Comparison of ENCODE assay signal across 14 cellular contexts in genomic region chr2:6353669-6354068, GRCh38.
DNase-seq lines count a peak whose midpoint lies in the region; ATAC-seq and TF ChIP-seq lines count a peak whose summit lies in the region.
"Had no signal": no experiment of that assay in that cellular context is flagged by ENCODE, and none has a peak within 500 bp of the region (broad histone marks: within the 10 kb centered on the region; RNA-seq: fewer than 3 reads in every experiment).

No MANE protein-coding gene starts in this region.

- peak; percentile 33 for ATAC-seq in GM19397 (IDR thresholded peaks at IDR 0.05; ENCODE audit: unreplicated experiment)
- peak; percentile 50 for ATAC-seq in HG02840 (IDR thresholded peaks at IDR 0.05; ENCODE audit: low FRiP score, unreplicated experiment)
- ATAC-seq in HG03558 (IDR thresholded peaks at IDR 0.05; ENCODE audit: extremely low read depth, unreplicated experiment), result peak; percentile 40
- ATAC-seq: activated naive CD4-positive, alpha-beta T cell treated with anti-CD3 and anti-CD28 coated beads, Interleukin-2, amount 50 U/mL, for 72 hours had no signal

- 0 out of 2 replicates have a peak, but pooled peaks cover 5% of the 10 kb centered on the region for H3K27me3 ChIP-seq in MM.1S (replicated peaks; ENCODE audit: insufficient read depth, low read length)
- no peaks in the 10 kb centered on the region for H3K27me3 ChIP-seq in vagina
- H3K27me3 ChIP-seq: SJSA1 had no signal

- H3K4me3 ChIP-seq in MM.1S (ENCODE audit: low read length), result no peak overlapping the region
- H3K4me3 ChIP-seq in vagina, result no peak overlapping the region
- H3K4me3 ChIP-seq: A549, SJSA1 had no signal

- no peaks in the 10 kb centered on the region for H4K20me1 ChIP-seq in MM.1S (ENCODE audit: insufficient read depth, low read length)

- TF ChIP-seq POLR2A in vagina (IDR thresholded peaks at IDR 0.05), result no peak

- no peak overlapping the region for H3K9ac ChIP-seq in MM.1S (ENCODE audit: low read length)

- H2AFZ ChIP-seq in MM.1S (ENCODE audit: low read length), result no peak overlapping the region

- TF ChIP-seq CTCF in GM10248 (IDR thresholded peaks at IDR 0.05; ENCODE audit: control extremely low read depth, extremely low read depth, low read depth, missing control alignments) (no peak), MM.1S (IDR thresholded peaks at IDR 0.05; ENCODE audit: low read length) (no peak), vagina (IDR thresholded peaks at IDR 0.05) (no peak)

- no peaks in the 10 kb centered on the region for H3K9me3 ChIP-seq in MM.1S (replicated peaks; ENCODE audit: insufficient read depth, low read length)
- H3K9me3 ChIP-seq in vagina, result no peaks in the 10 kb centered on the region
- H3K9me3 ChIP-seq: SJSA1 had no signal

- CTCF ChIA-PET in GM10248 (lab: Yijun Ruan, JAX), result interaction anchor here (0.9 to 1.0 kb wide), 2 partner anchors 9 to 10 kb away, joined by 3 read pairs; no protein-coding TSS in a partner anchor

- POLR2A ChIA-PET in GM10248 (lab: Yijun Ruan, JAX), result no interaction called here

- no peak overlapping the region for H3K4me2 ChIP-seq in MM.1S (ENCODE audit: low read depth, low read length)
- H3K4me2 ChIP-seq: A549 had no signal

- no peaks in the 10 kb centered on the region for H3K36me3 ChIP-seq in MM.1S (replicated peaks; ENCODE audit: insufficient read depth, low read length)
- no peaks in the 10 kb centered on the region for H3K36me3 ChIP-seq in vagina
- H3K36me3 ChIP-seq: SJSA1 had no signal

- no peaks in the 10 kb centered on the region for H3K79me2 ChIP-seq in MM.1S (ENCODE audit: low read length)

- no peak overlapping the region for H3K27ac ChIP-seq in MM.1S (ENCODE audit: low read length)
- H3K27ac ChIP-seq in vagina, result no peak overlapping the region
- H3K27ac ChIP-seq: A549, SJSA1 had no signal

- no peaks in the 10 kb centered on the region for H3F3A ChIP-seq in MM.1S (ENCODE audit: insufficient read depth, low read length)

- DNase-seq in GM10248 (ENCODE audit: extremely low spot score) (peak; percentile 64), D341Med (ENCODE audit: low spot score) (no peak), MM.1S (no peak), vagina (ENCODE audit: extremely low spot score in 2 of 2) (no peak), amniotic stem cell (lab: John Stamatoyannopoulos, UW) (no peak)
- DNase-seq: activated CD4-positive, alpha-beta T cell treated with anti-CD3 and anti-CD28 coated beads, Interleukin-2, amount 10 ng/mL, durations not matched to agents 7 days and 5 days; effector CD4-positive, alpha-beta T cell; HCEC 1CT had no signal

- intact Hi-C loops in vagina (cut with DNase I), result no loop called here

- no peaks in the 10 kb centered on the region for H3K9me2 ChIP-seq in MM.1S (replicated peaks; ENCODE audit: insufficient read depth, low read length)

- H3K4me1 ChIP-seq in MM.1S (ENCODE audit: low read length), result peaks cover 5% of the 10 kb centered on the region; the same call in 1 of the 2 replicates
- no peaks in the 10 kb centered on the region for H3K4me1 ChIP-seq in vagina
- H3K4me1 ChIP-seq: A549, SJSA1 had no signal
